ENCODE assay signal across 1 cellular context in the genomic region with DNA sequence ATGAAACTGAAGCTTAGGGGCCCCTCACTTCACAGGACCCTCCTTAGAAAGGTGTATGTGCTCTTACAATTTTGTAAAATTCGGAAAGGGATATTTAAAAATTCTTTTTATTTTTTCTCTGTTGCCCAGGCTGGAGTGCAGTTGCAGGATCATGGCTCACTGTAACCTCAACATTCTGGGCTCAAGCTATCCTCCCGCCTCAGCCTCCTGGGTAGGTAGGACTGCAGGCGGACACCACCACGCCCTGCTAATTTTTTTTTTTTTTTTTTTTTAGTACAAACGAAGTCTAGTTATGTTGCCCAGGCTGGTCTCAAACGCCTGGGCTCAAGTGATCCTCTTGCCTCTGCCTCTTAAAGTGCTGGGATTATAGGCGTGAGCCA.
TF ChIP-seq lines count a peak whose summit lies in the region.

No MANE protein-coding gene starts in this region.

TF ChIP-seq in GM23338, 12 proteins besides CTCF, POLR2A, EP300 and RAD21 (continued from another document):
- TF ChIP-seq ZNF462 (CRISPR knock-in tag; IDR thresholded peaks at IDR 0.05) (no peak), STAT1 (IDR thresholded peaks at IDR 0.05; ENCODE audit: unreplicated experiment) (no peak), NANOG (IDR thresholded peaks at IDR 0.05; ENCODE audit: borderline replicate concordance) (no peak), EZH2 (IDR thresholded peaks at IDR 0.05; ENCODE audit: low read depth, unreplicated experiment) (no peak), EZH2phosphoT487 (IDR thresholded peaks at IDR 0.05; ENCODE audit: unreplicated experiment) (no peak), POLR2AphosphoS5 (IDR thresholded peaks at IDR 0.05; ENCODE audit: low read depth) (no peak), REST (IDR thresholded peaks at IDR 0.05; ENCODE audit: unreplicated experiment) (no peak), JUNB (IDR thresholded peaks at IDR 0.05; ENCODE audit: unreplicated experiment) (no peak), ZNF331 (CRISPR knock-in tag; IDR thresholded peaks at IDR 0.05; ENCODE audit: low read depth) (no peak)
- TF ChIP-seq, protein P1, sequence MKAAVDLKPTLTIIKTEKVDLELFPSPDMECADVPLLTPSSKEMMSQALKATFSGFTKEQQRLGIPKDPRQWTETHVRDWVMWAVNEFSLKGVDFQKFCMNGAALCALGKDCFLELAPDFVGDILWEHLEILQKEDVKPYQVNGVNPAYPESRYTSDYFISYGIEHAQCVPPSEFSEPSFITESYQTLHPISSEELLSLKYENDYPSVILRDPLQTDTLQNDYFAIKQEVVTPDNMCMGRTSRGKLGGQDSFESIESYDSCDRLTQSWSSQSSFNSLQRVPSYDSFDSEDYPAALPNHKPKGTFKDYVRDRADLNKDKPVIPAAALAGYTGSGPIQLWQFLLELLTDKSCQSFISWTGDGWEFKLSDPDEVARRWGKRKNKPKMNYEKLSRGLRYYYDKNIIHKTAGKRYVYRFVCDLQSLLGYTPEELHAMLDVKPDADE (IDR thresholded peaks at IDR 0.05): no peak
